Comparison of ENCODE assay signal across 10 cellular contexts in genomic region chr6:165660881-165661415, GRCh38. TPM values are rescaled to one million over a fixed set of nuclear protein-coding genes. Genes with fewer than 3 reads are reported as not detected.
DNase-seq lines count a peak whose midpoint lies in the region; ATAC-seq and TF ChIP-seq lines count a peak whose summit lies in the region.
"Had no signal": no experiment of that assay in that cellular context is flagged by ENCODE, and none has a peak within 500 bp of the region (broad histone marks: within the 10 kb centered on the region; RNA-seq: fewer than 3 reads in every experiment).

No MANE protein-coding gene starts in this region.

- H3K27me3 ChIP-seq in colonic mucosa (peaks cover 53% of the 10 kb centered on the region), mesendoderm (ENCODE audit: insufficient read depth, low read length, poor library complexity) (peaks cover 24% of the 10 kb centered on the region), testis (no peaks in the 10 kb centered on the region)

- TF ChIP-seq POLR2A in testis (IDR thresholded peaks at IDR 0.05) = no peak

- no peak for TF ChIP-seq CTCF in colonic mucosa (IDR thresholded peaks at IDR 0.05)
- no peak for TF ChIP-seq CTCF in testis (IDR thresholded peaks at IDR 0.05)

- H3K4me1 Mint-ChIP-seq in T-helper 2 cell treated with Interferon-gamma antibody and Interleukin-4, amounts not matched to agents 5 μg/mL and 100 μg/mL, for 36 hours (ENCODE audit: low read depth) = peaks cover 2% of the 10 kb centered on the region

- H3K36me3 ChIP-seq in colonic mucosa = no peaks in the 10 kb centered on the region
- no peaks in the 10 kb centered on the region for H3K36me3 ChIP-seq in mesendoderm (ENCODE audit: control insufficient read depth, insufficient read depth, low read length)
- H3K36me3 ChIP-seq in testis (ENCODE audit: low read depth, missing control alignments) = no peaks in the 10 kb centered on the region

- intact Hi-C loops in colonic mucosa (cut with DNase I) = no loop called here
- intact Hi-C loops in testis (cut with DNase I; ENCODE audit: low total_unique reads) = no loop called here

- H3K27ac Mint-ChIP-seq in T-helper 2 cell treated with Interferon-gamma antibody and Interleukin-4, amounts not matched to agents 5 μg/mL and 100 μg/mL, for 36 hours = no peak overlapping the region

- H3K9me3 ChIP-seq in colonic mucosa = no peaks in the 10 kb centered on the region
- H3K9me3 ChIP-seq in testis = no peaks in the 10 kb centered on the region

- peak overlapping the region; percentile 90 for H3K4ac ChIP-seq in mesendoderm (ENCODE audit: low read depth, low read length)

- peaks cover 7% of the 10 kb centered on the region for H3K79me1 ChIP-seq in mesendoderm (ENCODE audit: low read length)

- ATAC-seq in HG03196 (IDR thresholded peaks at IDR 0.05; ENCODE audit: unreplicated experiment) (no peak), esophagus mucosa (no peak), HG02870 (IDR thresholded peaks at IDR 0.05; ENCODE audit: unreplicated experiment) (no peak)
- ATAC-seq: left colon had no signal

- no peak overlapping the region for H2BK120ac ChIP-seq in mesendoderm (ENCODE audit: low read depth, low read length)

- no peak overlapping the region for H2AK5ac ChIP-seq in mesendoderm (ENCODE audit: low read length)

- no peaks in the 10 kb centered on the region for H3K9me3 Mint-ChIP-seq in T-helper 2 cell treated with Interferon-gamma antibody and Interleukin-4, amounts not matched to agents 5 μg/mL and 100 μg/mL, for 36 hours
- H3K9me3 Mint-ChIP-seq: activated CD4-positive, alpha-beta T cell treated with anti-CD3 and anti-CD28 coated beads, Interleukin-2, amount 10 ng/mL, durations not matched to agents 24 days and 14 days had no signal

- WGBS in mesendoderm (ENCODE audit: extremely low coverage, insufficient coverage, low lambda C conversion rate) = no CpG with 5 or more reads among the region's 49 CpGs
- 0 to 1% methylated on average over 42 to 48 of the region's 49 CpGs for WGBS in testis, 2 donors

- H4K5ac ChIP-seq in mesendoderm (ENCODE audit: low read length) = no peak overlapping the region

- no peak overlapping the region for H3K4me3 Mint-ChIP-seq in T-helper 2 cell treated with Interferon-gamma antibody and Interleukin-4, amounts not matched to agents 5 μg/mL and 100 μg/mL, for 36 hours
- H3K4me3 Mint-ChIP-seq: activated CD4-positive, alpha-beta T cell treated with anti-CD3 and anti-CD28 coated beads, Interleukin-2, amount 10 ng/mL, durations not matched to agents 24 days and 14 days had no signal

- DNase-seq in LHCN-M2 (ENCODE audit: low read depth) (peak; percentile 19), colonic mucosa (no peak), mesendoderm (no peak), testis (no peak)
- DNase-seq in T-helper 2 cell treated with Interferon-gamma antibody and Interleukin-4, amounts not matched to agents 5 μg/mL and 100 μg/mL, for 36 hours (ENCODE audit: low spot score) = no peak
- DNase-seq: activated CD4-positive, alpha-beta T cell treated with anti-CD3 and anti-CD28 coated beads, Interleukin-2, amount 10 ng/mL, durations not matched to agents 24 days and 14 days; left colon had no signal

- H3K27me3 Mint-ChIP-seq in T-helper 2 cell treated with Interferon-gamma antibody and Interleukin-4, amounts not matched to agents 5 μg/mL and 100 μg/mL, for 36 hours (ENCODE audit: low read depth) = peaks cover 55% of the 10 kb centered on the region

- H3K27ac ChIP-seq in colonic mucosa (no peak overlapping the region), mesendoderm (ENCODE audit: low read depth, low read length) (no peak overlapping the region), testis (no peak overlapping the region)

- no peaks in the 10 kb centered on the region for H3K36me3 Mint-ChIP-seq in T-helper 2 cell treated with Interferon-gamma antibody and Interleukin-4, amounts not matched to agents 5 μg/mL and 100 μg/mL, for 36 hours (ENCODE audit: low read depth)

- no peak overlapping the region for H3K23ac ChIP-seq in mesendoderm (ENCODE audit: low read length)

- H3K18ac ChIP-seq in mesendoderm (ENCODE audit: low read length) = peak overlapping the region; percentile 86

- H3K79me2 ChIP-seq in mesendoderm (ENCODE audit: control insufficient read depth, insufficient read depth, low read length) = peaks cover 2% of the 10 kb centered on the region

- H3K9ac ChIP-seq in colonic mucosa (ENCODE audit: low read depth in 2 of 2, low read length in 2 of 2) (no peak overlapping the region), mesendoderm (ENCODE audit: low read length) (peak overlapping the region; percentile 81)

- H3K4me1 ChIP-seq in colonic mucosa = no peaks in the 10 kb centered on the region
- peaks cover 21% of the 10 kb centered on the region for H3K4me1 ChIP-seq in mesendoderm (ENCODE audit: control insufficient read depth, low read depth, low read length)
- H3K4me1 ChIP-seq in testis = peaks cover 19% of the 10 kb centered on the region

- H3K56ac ChIP-seq in mesendoderm (ENCODE audit: low read length) = peak overlapping the region; percentile 92

- no peak overlapping the region for H2BK15ac ChIP-seq in mesendoderm (replicated peaks; ENCODE audit: low read depth)

- H3K4me3 ChIP-seq in colonic mucosa (peak overlapping the region; percentile 23), mesendoderm (ENCODE audit: low read length) (peak overlapping the region; percentile 62), testis (peak overlapping the region; percentile 34 to 55)

- no peak overlapping the region for H4K8ac ChIP-seq in mesendoderm (ENCODE audit: low read depth, low read length)

- peak overlapping the region; percentile 95 for H3K4me2 ChIP-seq in mesendoderm (ENCODE audit: low read length)

- no peak overlapping the region for H2BK5ac ChIP-seq in mesendoderm (ENCODE audit: low read length)

RNA-seq across cellular contexts. Expression of gene PDE10A, which starts 2.1 kb away (rescaled TPM):
- 17.9 and 21.6 TPM in 2 replicates for total RNA-seq in LHCN-M2 (2014; rRNA removed)
- 9.1 TPM for polyA plus RNA-seq in LHCN-M2 (2012)
- 1 to 10 TPM in 1 of 2 donors, under 1 TPM in 1; 0.37 to 3.4 TPM for total RNA-seq in colonic mucosa
- polyA plus RNA-seq in mesendoderm (2013, experiment 1 of 2) = 0.94 TPM
- polyA plus RNA-seq in mesendoderm (2013, experiment 2 of 2) = 0.97 TPM
- total RNA-seq in testis = 10 to 100 TPM; 15.5 to 18.0 TPM
- polyA plus RNA-seq in testis (ENCODE audit: insufficient read depth, low read depth, low replicate concordance) = 22.0 TPM
- 0.72 TPM for total RNA-seq in esophagus mucosa
- total RNA-seq: activated CD4-positive, alpha-beta T cell treated with anti-CD3 and anti-CD28 coated beads, Interleukin-2, amount 10 ng/mL, durations not matched to agents 24 days and 14 days had no signal
